16 cellular contexts compared by ENCODE assay signal in the genomic region with DNA sequence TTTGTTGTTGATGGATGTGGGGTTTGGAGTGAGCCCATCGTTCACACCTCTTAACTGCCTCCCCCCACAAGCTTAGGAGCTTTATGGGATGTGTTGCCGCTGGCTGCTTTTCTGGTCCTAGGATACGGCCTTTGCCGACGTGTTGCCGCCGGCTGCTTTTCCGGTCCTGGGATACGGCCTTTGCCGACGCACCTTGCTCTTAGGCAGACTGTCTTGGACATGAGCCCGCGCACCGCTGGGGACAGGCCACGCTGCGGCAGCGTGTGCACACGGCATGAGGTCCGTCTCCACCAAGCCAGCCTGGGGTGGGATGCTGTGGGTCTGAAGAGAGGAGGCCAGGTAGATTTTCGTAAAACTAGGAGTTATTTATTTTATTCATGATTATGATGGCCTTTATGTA. TPM values are rescaled to one million over a fixed set of nuclear protein-coding genes. Genes with fewer than 3 reads are reported as not detected.
DNase-seq lines count a peak whose midpoint lies in the region; ATAC-seq and TF ChIP-seq lines count a peak whose summit lies in the region.
"Had no signal": no experiment of that assay in that cellular context is flagged by ENCODE, and none has a peak within 500 bp of the region (broad histone marks: within the 10 kb centered on the region; RNA-seq: fewer than 3 reads in every experiment).

No MANE protein-coding gene starts in this region.

- 88 to 93% (median 88%) methylated on average over 20 of the region's 20 CpGs for WGBS in psoas muscle, 3 donors

- H3K27me3 Mint-ChIP-seq in immature natural killer cell (ENCODE audit: low read depth in 3 of 3) = peaks cover 5 to 14% (median 10%) of the 10 kb centered on the region in 3 donors

- peaks cover 23 to 32% of the 10 kb centered on the region in 2 donors for H3K4me1 Mint-ChIP-seq in immature natural killer cell

- H3K36me3 Mint-ChIP-seq in immature natural killer cell = no peaks in the 10 kb centered on the region

- ATAC-seq in Right ventricle myocardium inferior = no peak
- ATAC-seq in RWPE2 (ENCODE audit: low read depth) = no peak
- peak; percentile 32 for ATAC-seq in left lung
- ATAC-seq in psoas muscle = no peak
- ATAC-seq: HCT116 had no signal

- H3K9me3 Mint-ChIP-seq in immature natural killer cell = peaks cover 0 to 2% (median 0%) of the 10 kb centered on the region in 6 donors

- H3K27ac ChIP-seq in right atrium auricular region (no peak overlapping the region), RWPE2 (ENCODE audit: poor library complexity, severe bottlenecking) (no peak overlapping the region), left lung (no peak overlapping the region), tibial artery (no peak overlapping the region), psoas muscle (no peak overlapping the region)
- H3K27ac ChIP-seq: GM23248, PC-9 had no signal

- DNase-seq in Right ventricle myocardium inferior (ENCODE audit: missing footprints) (peak; percentile 54), right atrium auricular region (ENCODE audit: low spot score) (no peak), RWPE2 (ENCODE audit: low spot score) (peak; percentile 45), left lung (peak; percentile 24 to 77), tibial artery (peak; percentile 5 to 37), immature natural killer cell (no peak), psoas muscle (no peak)
- no peak for DNase-seq in activated CD4-positive, alpha-beta T cell treated with anti-CD3 and anti-CD28 coated beads, Interleukin-2, amount 50 U/mL, for 4 hours
- DNase-seq: GM23248, NCI-H1436 treated with DMSO at 0.1 percent for 48 hours, NCI-H774, PC-9, SHP77 had no signal

- no peak overlapping the region for H3K4me3 ChIP-seq in right atrium auricular region
- no peak overlapping the region for H3K4me3 ChIP-seq in RWPE2 (ENCODE audit: severe bottlenecking)
- no peak overlapping the region for H3K4me3 ChIP-seq in left lung
- no peak overlapping the region for H3K4me3 ChIP-seq in tibial artery
- no peak overlapping the region for H3K4me3 ChIP-seq in psoas muscle
- H3K4me3 ChIP-seq: GM23248, PC-9 had no signal

- TF ChIP-seq CTCF in right atrium auricular region (IDR thresholded peaks at IDR 0.05) = no peak
- TF ChIP-seq CTCF in RWPE2 (IDR thresholded peaks at IDR 0.05; ENCODE audit: poor library complexity, severe bottlenecking) = no peak
- no peak for TF ChIP-seq CTCF in left lung (IDR thresholded peaks at IDR 0.05)
- no peak for TF ChIP-seq CTCF in tibial artery (IDR thresholded peaks at IDR 0.05)
- no peak for TF ChIP-seq CTCF in psoas muscle (IDR thresholded peaks at IDR 0.05)

- H3K27me3 ChIP-seq in right atrium auricular region (no peaks in the 10 kb centered on the region), RWPE2 (ENCODE audit: insufficient read depth, poor library complexity, severe bottlenecking) (no peaks in the 10 kb centered on the region), left lung (peaks cover 0 to 9% of the 10 kb centered on the region in 2 donors), tibial artery (no peaks in the 10 kb centered on the region), psoas muscle (ENCODE audit: insufficient read depth in 3 of 3, low read length in 2 of 3) (no peaks in the 10 kb centered on the region)

- intact Hi-C loops in Right ventricle myocardium inferior (cut with DNase I) (no loop called here), left lung (cut with DNase I) (no loop called here), tibial artery (cut with DNase I; ENCODE audit: low total_unique reads) (no loop called here), psoas muscle (cut with DNase I) (no loop called here)

- peaks cover 0 to 27% of the 10 kb centered on the region in 2 donors for H3K4me1 ChIP-seq in right atrium auricular region
- H3K4me1 ChIP-seq in RWPE2 (ENCODE audit: insufficient read depth, poor library complexity, severe bottlenecking) = peaks cover 10% of the 10 kb centered on the region
- H3K4me1 ChIP-seq in left lung = peaks cover 10 to 61% of the 10 kb centered on the region in 2 donors
- H3K4me1 ChIP-seq in tibial artery = peaks cover 0 to 19% (median 10%) of the 10 kb centered on the region in 4 donors
- peaks cover 35% of the 10 kb centered on the region for H3K4me1 ChIP-seq in psoas muscle

- no peaks in the 10 kb centered on the region for H3K36me3 ChIP-seq in right atrium auricular region
- H3K36me3 ChIP-seq in RWPE2 (ENCODE audit: low read depth) = no peaks in the 10 kb centered on the region
- H3K36me3 ChIP-seq in left lung = no peaks in the 10 kb centered on the region
- H3K36me3 ChIP-seq in tibial artery = no peaks in the 10 kb centered on the region
- no peaks in the 10 kb centered on the region for H3K36me3 ChIP-seq in psoas muscle (ENCODE audit: insufficient read depth in 1 of 2, low read depth in 1 of 2)

- H3K27ac Mint-ChIP-seq in immature natural killer cell = no peak overlapping the region

- H3K9me3 ChIP-seq in right atrium auricular region = no peaks in the 10 kb centered on the region
- no peaks in the 10 kb centered on the region for H3K9me3 ChIP-seq in RWPE2 (ENCODE audit: severe bottlenecking)
- H3K9me3 ChIP-seq in left lung = no peaks in the 10 kb centered on the region
- H3K9me3 ChIP-seq in tibial artery = no peaks in the 10 kb centered on the region
- no peaks in the 10 kb centered on the region for H3K9me3 ChIP-seq in psoas muscle

- no peak overlapping the region for H3K4me3 Mint-ChIP-seq in immature natural killer cell
- H3K4me3 Mint-ChIP-seq: CD14-positive monocyte had no signal

RNA-seq across cellular contexts. Expression of gene RGS12, which starts 14.2 kb away (rescaled TPM):
- total RNA-seq in Right ventricle myocardium inferior (21.0 TPM), right atrium auricular region (1 to 10 TPM; 7.0 to 9.9 TPM), left lung (10 to 100 TPM; 28.2 to 30.4 TPM), psoas muscle (10 to 100 TPM; 13.9 to 29.0 (median 17.8) TPM)
- polyA plus RNA-seq in immature natural killer cell (1 to 10 TPM in 2 of 3 donors, not detected in 1; 2.5 to 2.7 TPM), psoas muscle (10 to 100 TPM in 2 of 3 donors, 1 to 10 TPM in 1; 7.5 to 20.1 (median 15.6) TPM)

RNA-seq across cellular contexts. Expression of gene MSANTD1, which starts 58.1 kb away (rescaled TPM):
- total RNA-seq in Right ventricle myocardium inferior = 0.51 TPM
- total RNA-seq in right atrium auricular region = not detected
- total RNA-seq in left lung = 1 to 10 TPM; 1.1 to 1.4 TPM
- polyA plus RNA-seq in immature natural killer cell = not detected
- under 1 TPM; 0.25 to 0.94 (median 0.70) TPM for total RNA-seq in psoas muscle
- polyA plus RNA-seq in psoas muscle = under 1 TPM; 0.11 to 0.34 (median 0.27) TPM
- total RNA-seq: GM23248, HT1080 had no signal
- polyA plus RNA-seq: CD14-positive monocyte, GM23248 had no signal

Comparison
In these comparisons a context has a peak if more than half of its experiments do, and no peak if none do; other contexts are left out.
1. DNase-seq: peak in Right ventricle myocardium inferior (single experiment), RWPE2 (single experiment), left lung (2 of 2) and tibial artery (2 of 2); none in right atrium auricular region (single experiment), immature natural killer cell (0 of 3), psoas muscle (0 of 2) and activated CD4-positive, alpha-beta T cell treated with anti-CD3 and anti-CD28 coated beads, Interleukin-2, amount 50 U/mL, for 4 hours (0 of 2).